ENCODE assay signal across 9 cellular contexts in the genomic region with DNA sequence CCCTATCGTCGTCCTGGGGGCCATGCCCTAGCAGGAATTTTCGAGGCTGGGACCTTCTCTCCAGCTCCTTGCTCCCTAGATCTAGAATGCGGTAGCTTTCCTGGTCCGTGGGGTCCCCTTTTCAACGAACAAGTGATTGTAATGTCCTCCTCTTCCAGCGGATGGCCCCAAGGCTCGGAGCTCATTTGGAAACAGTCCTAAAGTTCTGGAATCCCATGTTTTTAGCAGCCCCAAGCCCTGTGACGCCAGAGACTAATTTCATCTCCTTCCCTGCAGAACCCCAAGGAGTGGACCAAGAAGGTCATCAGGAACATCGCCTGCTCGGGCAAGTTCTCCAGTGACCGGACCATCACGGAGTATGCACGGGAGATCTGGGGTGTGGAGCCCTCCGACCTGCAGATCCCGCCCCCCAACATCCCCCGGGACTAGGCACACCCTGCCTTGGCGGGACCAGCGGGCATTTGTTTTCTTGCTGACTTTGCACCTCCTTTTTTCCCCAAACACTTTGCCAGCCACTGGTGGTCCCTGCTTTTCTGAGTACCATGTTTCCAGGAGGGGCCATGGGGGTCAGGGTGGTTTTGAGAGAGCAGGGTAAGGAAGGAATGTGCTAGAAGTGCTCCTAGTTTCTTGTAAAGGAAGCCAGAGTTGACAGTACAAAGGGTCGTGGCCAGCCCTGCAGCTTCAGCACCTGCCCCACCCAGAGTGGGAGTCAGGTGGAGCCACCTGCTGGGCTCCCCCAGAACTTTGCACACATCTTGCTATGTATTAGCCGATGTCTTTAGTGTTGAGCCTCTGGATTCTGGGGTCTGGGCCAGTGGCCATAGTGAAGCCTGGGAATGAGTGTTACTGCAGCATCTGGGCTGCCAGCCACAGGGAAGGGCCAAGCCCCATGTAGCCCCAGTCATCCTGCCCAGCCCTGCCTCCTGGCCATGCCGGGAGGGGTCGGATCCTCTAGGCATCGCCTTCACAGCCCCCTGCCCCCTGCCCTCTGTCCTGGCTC. TPM values are rescaled to one million over a fixed set of nuclear protein-coding genes. Genes with fewer than 3 reads are reported as not detected.
A peak's percentile ranks its signal among the peaks of the same experiment; 100 is the strongest.
DNase-seq lines count a peak whose midpoint lies in the region; ATAC-seq and TF ChIP-seq lines count a peak whose summit lies in the region.
"Had no signal": no experiment of that assay in that cellular context is flagged by ENCODE, and none has a peak within 500 bp of the region (broad histone marks: within the 10 kb centered on the region; RNA-seq: fewer than 3 reads in every experiment).

No MANE protein-coding gene starts in this region.

- peak; percentile 52 for TF ChIP-seq CTCF in H9 (conservative IDR thresholded peaks at IDR 0.05)
- peak; percentile 55 for TF ChIP-seq CTCF in PC-9 (conservative IDR thresholded peaks at IDR 0.05)
- TF ChIP-seq CTCF in coronary artery (IDR thresholded peaks at IDR 0.05): no peak

- intact Hi-C loops in PC-9 (cut with micrococcal nuclease; ENCODE audit: unreplicated experiment): loop anchor here (10.0 kb wide), 1 partner anchor 122 kb away; no protein-coding TSS in a partner anchor

- no peak overlapping the region; the same call in 1 of the 2 replicates for H3K14ac ChIP-seq in H9 (ENCODE audit: insufficient read depth, low read length)

- H2AK5ac ChIP-seq in H9 (ENCODE audit: insufficient read length, low read length): no peak overlapping the region

- H2AFZ ChIP-seq in H9 (ENCODE audit: low read length): no peak overlapping the region
- no peak overlapping the region for H2AFZ ChIP-seq in PC-9

- H3K27ac Mint-ChIP-seq in H9: peak overlapping the region in 2 of 3 experiments; percentile 57 to 68; a peak in 2 of 7 replicates
- H3K27ac Mint-ChIP-seq: activated naive CD4-positive, alpha-beta T cell treated with anti-CD3 and anti-CD28 coated beads, Interleukin-2, amount 50 U/mL, for 24 hours had no signal

- no peak overlapping the region for H4K91ac ChIP-seq in H9 (ENCODE audit: insufficient read length, low read depth, low read length)

- CTCF ChIA-PET in PC-9 (lab: Charles Lee): interaction anchor here (0.8 to 1.6 kb wide), 2 partner anchors 95 to 103 kb away, joined by 4 read pairs; a partner anchor contains a TSS

- H3K27me3 ChIP-seq in H9 (ENCODE audit: insufficient read depth, low read length): no peaks in the 10 kb centered on the region
- no peaks in the 10 kb centered on the region for H3K27me3 ChIP-seq in PC-9 (ENCODE audit: insufficient read depth, low read depth)
- H3K27me3 ChIP-seq in mucosa of stomach (ENCODE audit: control insufficient read depth, insufficient read depth, low read length): no peaks in the 10 kb centered on the region

- no peak overlapping the region for H4K8ac ChIP-seq in H9 (replicated peaks; ENCODE audit: insufficient read length, low read depth, low read length)

- no peak overlapping the region for H3T11ph ChIP-seq in H9 (ENCODE audit: low read length)

- no peak for ATAC-seq in GM18870 (IDR thresholded peaks at IDR 0.05; ENCODE audit: unreplicated experiment)

- H2BK5ac ChIP-seq in H9 (ENCODE audit: insufficient read length, low read length): no peak overlapping the region

- WGBS in H9 (ENCODE audit: extremely low coverage, insufficient read length, low lambda C conversion rate): no CpG with 5 or more reads among the region's 24 CpGs

- H3K9ac ChIP-seq in H9 (ENCODE audit: extremely low read depth, insufficient read length, low read length) (no peak overlapping the region), mucosa of stomach (ENCODE audit: low read length) (peak overlapping the region; percentile 43)

- no peaks in the 10 kb centered on the region; the same call in 1 of the 2 replicates for H3K4me1 ChIP-seq in H9 (ENCODE audit: insufficient read depth, low read length)
- no peaks in the 10 kb centered on the region for H3K4me1 ChIP-seq in PC-9 (replicated peaks; ENCODE audit: insufficient read depth)
- H3K4me1 ChIP-seq in mucosa of stomach (ENCODE audit: control insufficient read depth, insufficient read depth, low read length): peaks cover 24% of the 10 kb centered on the region

- H3F3A ChIP-seq in PC-9 (ENCODE audit: insufficient read depth, low read depth): peaks cover 61% of the 10 kb centered on the region

- DNase-seq in NCI-H748 (lab: John Stamatoyannopoulos, UW; ENCODE audit: unreplicated experiment): peak; percentile 33
- DNase-seq in NCI-H748 treated with DMSO at 0.1 percent for 48 hours (lab: John Stamatoyannopoulos, UW): no peak
- no peak for DNase-seq in H9
- DNase-seq in PC-9: peak in 1 of 2 experiments; percentile 29
- no peak for DNase-seq in coronary artery (ENCODE audit: low spot score)
- DNase-seq in COLO829 (ENCODE audit: low spot score): no peak

- POLR2A ChIA-PET in PC-9 (lab: Charles Lee; ENCODE audit: unreplicated experiment): interaction anchor here (0.5 kb wide), 1 partner anchor 46 kb away, joined by 3 read pairs; no protein-coding TSS in a partner anchor

- H2BK20ac ChIP-seq in H9 (ENCODE audit: low read depth, low read length, poor library complexity, severe bottlenecking): no peak overlapping the region

- no peaks in the 10 kb centered on the region for H3K9me2 ChIP-seq in PC-9 (ENCODE audit: insufficient read depth)

- no peaks in the 10 kb centered on the region for H3K9me3 Mint-ChIP-seq in H9
- H3K9me3 Mint-ChIP-seq: activated naive CD4-positive, alpha-beta T cell treated with anti-CD3 and anti-CD28 coated beads, Interleukin-2, amount 50 U/mL, for 24 hours had no signal

- no peak overlapping the region for H3K56ac ChIP-seq in H9 (ENCODE audit: insufficient read length, low read depth, low read length)

- no peak overlapping the region for H3K4me2 ChIP-seq in H9 (ENCODE audit: insufficient read depth, insufficient read length, low read length)
- H3K4me2 ChIP-seq in PC-9: no peak overlapping the region

- peaks cover 0 to 35% (median 13%) of the 10 kb centered on the region in 3 experiments; a peak in 5 of 7 replicates for H3K36me3 Mint-ChIP-seq in H9 (ENCODE audit: insufficient read depth in 1 of 3, low read depth in 3 of 3)
- H3K36me3 Mint-ChIP-seq: activated naive CD4-positive, alpha-beta T cell treated with anti-CD3 and anti-CD28 coated beads, Interleukin-2, amount 50 U/mL, for 24 hours had no signal

- H3K27me3 Mint-ChIP-seq in H9 (ENCODE audit: low read depth): no peaks in the 10 kb centered on the region; the same call in 1 of the 2 replicates
- H3K27me3 Mint-ChIP-seq: activated naive CD4-positive, alpha-beta T cell treated with anti-CD3 and anti-CD28 coated beads, Interleukin-2, amount 50 U/mL, for 24 hours had no signal

- no peak overlapping the region for H2BK12ac ChIP-seq in H9 (ENCODE audit: insufficient read length, low read depth, low read length)

- H4K5ac ChIP-seq in H9 (ENCODE audit: insufficient read length, low read depth, low read length): no peak overlapping the region

- H3K23ac ChIP-seq in H9 (ENCODE audit: insufficient read length, low read depth, low read length): no peak overlapping the region

- H3K36me3 ChIP-seq in PC-9 (ENCODE audit: low read depth): peaks cover 10% of the 10 kb centered on the region; the same call in 1 of the 2 replicates
- peaks cover 19% of the 10 kb centered on the region for H3K36me3 ChIP-seq in mucosa of stomach (ENCODE audit: control insufficient read depth, insufficient read depth, low read length)

- H3K79me2 ChIP-seq in H9 (ENCODE audit: insufficient read depth, low read length) (no peaks in the 10 kb centered on the region), PC-9 (ENCODE audit: low read depth) (no peaks in the 10 kb centered on the region)

- peaks cover 17 to 21% of the 10 kb centered on the region in 2 experiments; a peak in 2 of 4 replicates for H3K4me1 Mint-ChIP-seq in H9
- H3K4me1 Mint-ChIP-seq: activated naive CD4-positive, alpha-beta T cell treated with anti-CD3 and anti-CD28 coated beads, Interleukin-2, amount 50 U/mL, for 24 hours had no signal

- H3K4me3 Mint-ChIP-seq in H9: no peak overlapping the region
- H3K4me3 Mint-ChIP-seq: activated naive CD4-positive, alpha-beta T cell treated with anti-CD3 and anti-CD28 coated beads, Interleukin-2, amount 50 U/mL, for 24 hours had no signal

- no peaks in the 10 kb centered on the region for H3K79me1 ChIP-seq in H9 (ENCODE audit: insufficient read depth, low read depth, low read length, poor library complexity, severe bottlenecking)

- H3K9me3 ChIP-seq in H9 (ENCODE audit: control insufficient read depth, low read depth, low read length) (no peaks in the 10 kb centered on the region), PC-9 (ENCODE audit: insufficient read depth, low read depth) (no peaks in the 10 kb centered on the region), mucosa of stomach (ENCODE audit: control insufficient read depth, low read length) (no peaks in the 10 kb centered on the region)

- H3K4me3 ChIP-seq in PC-9 (no peak overlapping the region), coronary artery (no peak overlapping the region), mucosa of stomach (ENCODE audit: low read length) (no peak overlapping the region)

- no peak overlapping the region for H3K18ac ChIP-seq in H9 (ENCODE audit: insufficient read length, low read depth, low read length)

- H4K20me1 ChIP-seq in H9 (ENCODE audit: control insufficient read depth, insufficient read depth, insufficient read length) (no peaks in the 10 kb centered on the region), PC-9 (ENCODE audit: insufficient read depth) (no peaks in the 10 kb centered on the region; the same call in none of the 2 replicates)

- no peak overlapping the region for H3K4ac ChIP-seq in H9 (ENCODE audit: low read depth, low read length)

- H3K23me2 ChIP-seq in H9 (ENCODE audit: insufficient read length, low read depth, low read length, poor library complexity, severe bottlenecking): no peaks in the 10 kb centered on the region

- no peak overlapping the region for H2BK120ac ChIP-seq in H9 (ENCODE audit: low read depth, low read length, poor library complexity, severe bottlenecking)

- no TSS peak for BruUV-seq in PC-9 (replicated peaks; lab: Mats Ljungman, UMichigan)

- H3K27ac ChIP-seq in H9 (ENCODE audit: insufficient read length, low read depth, low read length): no peak overlapping the region
- no peak overlapping the region for H3K27ac ChIP-seq in PC-9
- H3K27ac ChIP-seq in coronary artery: peak overlapping the region; percentile 64 to 70

- no peak overlapping the region for H2BK15ac ChIP-seq in H9 (ENCODE audit: low read depth, low read length)

RNA-seq across cellular contexts. Expression of a gene that starts 48.5 kb away (rescaled TPM):
- total RNA-seq in H9 (2021): 46.9 TPM in 2 replicates
- total RNA-seq in PC-9 (2021): 127 and 133 TPM in 2 replicates

Comparison
In these comparisons a context has a peak if more than half of its experiments do, and no peak if none do; other contexts are left out.
1. H3K27ac ChIP-seq: peak in coronary artery (2 of 2); none in H9 (single experiment) and PC-9 (single experiment).